ENCODE assay signal across 17 cellular contexts in the genomic region with DNA sequence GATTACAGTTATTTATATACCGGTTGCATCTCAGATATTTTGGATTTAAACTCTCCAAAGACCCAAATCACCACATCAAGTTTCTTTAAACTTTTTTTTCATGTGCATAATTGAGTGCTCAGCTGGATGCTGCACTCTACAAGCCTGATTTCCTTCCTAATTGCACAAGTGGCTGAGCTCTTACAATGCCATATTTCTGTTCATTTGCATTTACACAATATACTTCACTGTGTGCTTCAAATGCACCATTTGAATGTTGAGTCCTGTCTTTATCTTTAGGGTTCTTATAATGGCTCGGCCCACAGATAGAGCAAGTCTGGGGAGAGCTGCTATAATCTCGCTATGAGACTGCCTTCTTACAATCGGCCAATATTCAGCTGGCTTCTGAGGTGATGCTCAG.
DNase-seq lines count a peak whose midpoint lies in the region; ATAC-seq and TF ChIP-seq lines count a peak whose summit lies in the region.
"Had no signal": no experiment of that assay in that cellular context is flagged by ENCODE, and none has a peak within 500 bp of the region (broad histone marks: within the 10 kb centered on the region; RNA-seq: fewer than 3 reads in every experiment).

No MANE protein-coding gene starts in this region.

- TF ChIP-seq POLR2A in heart left ventricle (IDR thresholded peaks at IDR 0.05): no peak

- DNase-seq in NCI-H2107 treated with DMSO at 0.1 percent for 48 hours (lab: John Stamatoyannopoulos, UW; ENCODE audit: unreplicated experiment): peak; percentile 53
- DNase-seq in NCI-H2107 (lab: John Stamatoyannopoulos, UW): no peak
- DNase-seq in NCI-H345 treated with DMSO at 0.1 percent for 48 hours (lab: John Stamatoyannopoulos, UW; ENCODE audit: unreplicated experiment): peak; percentile 16
- peak; percentile 1 for DNase-seq in astrocyte of the hippocampus (ENCODE audit: low read depth, low spot score)
- no peak for DNase-seq in GM19238 (ENCODE audit: insufficient read length, low spot score)
- no peak for DNase-seq in heart left ventricle
- DNase-seq in LoVo (ENCODE audit: low spot score): no peak
- DNase-seq in UCSD-AML1 (lab: John Stamatoyannopoulos, UW; ENCODE audit: unreplicated experiment): no peak
- DNase-seq: AML-193; Caco-2; CD8-positive, alpha-beta memory T cell; DMS53; HCEC 1CT; HFFc6 had no signal

- intact Hi-C loops in heart left ventricle (cut with DNase I): no loop called here

- TF ChIP-seq CTCF in heart left ventricle (IDR thresholded peaks at IDR 0.05): no peak

- H3K9me3 ChIP-seq in heart left ventricle: no peaks in the 10 kb centered on the region
- H3K9me3 ChIP-seq: BLaER1, Caco-2 had no signal

- 62 to 69% (median 65%) methylated on average over 4 of the region's 4 CpGs for WGBS in heart left ventricle, 4 donors

- no peaks in the 10 kb centered on the region for H3K4me1 ChIP-seq in heart left ventricle
- H3K4me1 ChIP-seq: BLaER1, Caco-2 had no signal

- H3K27ac ChIP-seq in heart left ventricle: no peak overlapping the region
- H3K27ac ChIP-seq: 22Rv1, BLaER1, HL-60 had no signal

- no peaks in the 10 kb centered on the region for H3K36me3 ChIP-seq in heart left ventricle
- H3K36me3 ChIP-seq: BLaER1 had no signal

- H3K27me3 ChIP-seq in heart left ventricle: no peaks in the 10 kb centered on the region
- H3K27me3 ChIP-seq: BLaER1 had no signal

- H3K4me3 ChIP-seq in heart left ventricle: no peak overlapping the region
- H3K4me3 ChIP-seq: BLaER1 had no signal

- no peak for ATAC-seq in heart left ventricle

Comparison
In these comparisons a context has a peak if more than half of its experiments do, and no peak if none do; other contexts are left out.
1. DNase-seq: peak in NCI-H2107 treated with DMSO at 0.1 percent for 48 hours (single experiment), NCI-H345 treated with DMSO at 0.1 percent for 48 hours (single experiment) and astrocyte of the hippocampus (single experiment); none in NCI-H2107 (single experiment), GM19238 (single experiment), heart left ventricle (0 of 5), LoVo (single experiment) and UCSD-AML1 (single experiment).